In genomic region chr1:66503841-66504470, GRCh38 we compare ENCODE assay signal across 8 cellular contexts. TPM values are rescaled to one million over a fixed set of nuclear protein-coding genes. Genes with fewer than 3 reads are reported as not detected.
A peak's percentile ranks its signal among the peaks of the same experiment; 100 is the strongest.
DNase-seq lines count a peak whose midpoint lies in the region; ATAC-seq, FAIRE-seq and TF ChIP-seq lines count a peak whose summit lies in the region.

No MANE protein-coding gene starts in this region.

- no peaks in the 10 kb centered on the region for H3K4me1 Mint-ChIP-seq in CD4-positive, alpha-beta T cell (ENCODE audit: low read depth)
- peaks cover 2% of the 10 kb centered on the region for H3K4me1 Mint-ChIP-seq in activated CD4-positive, alpha-beta T cell treated with anti-CD3 and anti-CD28 coated beads, Interleukin-2, amount 10 ng/mL, durations not matched to agents 7 days and 5 days

- no peaks in the 10 kb centered on the region for H3K9me3 Mint-ChIP-seq in CD4-positive, alpha-beta T cell
- no peaks in the 10 kb centered on the region for H3K9me3 Mint-ChIP-seq in activated CD4-positive, alpha-beta T cell treated with anti-CD3 and anti-CD28 coated beads, Interleukin-2, amount 10 ng/mL, durations not matched to agents 7 days and 5 days

- TF ChIP-seq CTCF in CD4-positive, alpha-beta T cell (IDR thresholded peaks at IDR 0.05): peak; percentile 30
- peak; percentile 79 for TF ChIP-seq CTCF in foreskin keratinocyte (conservative IDR thresholded peaks at IDR 0.05)
- TF ChIP-seq CTCF in pancreas (IDR thresholded peaks at IDR 0.05): peak in 1 of 4 donors; percentile 17

- no peak overlapping the region for H3K4me3 Mint-ChIP-seq in CD4-positive, alpha-beta T cell
- no peak overlapping the region for H3K4me3 Mint-ChIP-seq in activated CD4-positive, alpha-beta T cell treated with anti-CD3 and anti-CD28 coated beads, Interleukin-2, amount 10 ng/mL, durations not matched to agents 7 days and 5 days

- no peak overlapping the region for H3K4me3 ChIP-seq in pancreas

- no peaks in the 10 kb centered on the region for H3K36me3 ChIP-seq in pancreas

- peak in 3 of 10 experiments; percentile 1 to 5 (median 2) for DNase-seq in CD4-positive, alpha-beta T cell
- DNase-seq in NCI-H2171 (lab: John Stamatoyannopoulos, UW) (peak; percentile 6), foreskin keratinocyte (peak in 1 of 2 donors; percentile 53), pancreas (peak in 1 of 6 donors; percentile 13), posterior vena cava (ENCODE audit: low spot score) (no peak)
- peak; percentile 38 for DNase-seq in activated CD4-positive, alpha-beta T cell treated with anti-CD3 and anti-CD28 coated beads, Interleukin-2, amount 10 ng/mL, durations not matched to agents 7 days and 5 days

- no peak overlapping the region for H3K27ac Mint-ChIP-seq in CD4-positive, alpha-beta T cell
- no peak overlapping the region for H3K27ac Mint-ChIP-seq in activated CD4-positive, alpha-beta T cell treated with anti-CD3 and anti-CD28 coated beads, Interleukin-2, amount 10 ng/mL, durations not matched to agents 7 days and 5 days

- H3K27me3 Mint-ChIP-seq in CD4-positive, alpha-beta T cell: peaks cover 35% of the 10 kb centered on the region
- peaks cover 31% of the 10 kb centered on the region for H3K27me3 Mint-ChIP-seq in activated CD4-positive, alpha-beta T cell treated with anti-CD3 and anti-CD28 coated beads, Interleukin-2, amount 10 ng/mL, durations not matched to agents 7 days and 5 days

- POLR2A ChIA-PET in CD4-positive, alpha-beta T cell (lab: Charles Lee): no interaction called here
- POLR2A ChIA-PET in activated CD4-positive, alpha-beta T cell treated with anti-CD3 and anti-CD28 coated beads, Interleukin-2, amount 10 ng/mL, durations not matched to agents 7 days and 5 days (lab: Charles Lee): no interaction called here

- CTCF ChIA-PET in CD4-positive, alpha-beta T cell (lab: Charles Lee): interaction anchor here (1.3 to 1.9 kb wide), 2 partner anchors 11 to 261 kb away, joined by 4 to 6 read pairs; no protein-coding TSS in a partner anchor
- CTCF ChIA-PET in activated CD4-positive, alpha-beta T cell treated with anti-CD3 and anti-CD28 coated beads, Interleukin-2, amount 10 ng/mL, durations not matched to agents 7 days and 5 days (lab: Charles Lee): interaction anchor here (0.9 to 1.2 kb wide), 3 partner anchors 8 to 35 kb away, joined by 3 to 4 read pairs (median 3); no protein-coding TSS in a partner anchor

- 38 to 44% methylated on average over 3 of the region's 3 CpGs for WGBS in pancreas, 2 donors

- no peaks in the 10 kb centered on the region for H3K36me3 Mint-ChIP-seq in CD4-positive, alpha-beta T cell (ENCODE audit: low read depth)
- H3K36me3 Mint-ChIP-seq in activated CD4-positive, alpha-beta T cell treated with anti-CD3 and anti-CD28 coated beads, Interleukin-2, amount 10 ng/mL, durations not matched to agents 7 days and 5 days (ENCODE audit: low read depth): no peaks in the 10 kb centered on the region

- no peaks in the 10 kb centered on the region for H3K4me1 ChIP-seq in foreskin keratinocyte
- H3K4me1 ChIP-seq in pancreas: no peaks in the 10 kb centered on the region

- intact Hi-C loops in CD4-positive, alpha-beta T cell (cut with DNase I, micrococcal nuclease): no loop called here
- intact Hi-C loops in pancreas (cut with DNase I): no loop called here
- intact Hi-C loops in posterior vena cava (cut with DNase I): loop anchor here in 1 of 2 donors (5.0 kb wide), 1 partner anchor 247 kb away; no protein-coding TSS in a partner anchor

- H3K9me3 ChIP-seq in CD4-positive, alpha-beta T cell (ENCODE audit: control insufficient read depth, low read length): no peaks in the 10 kb centered on the region
- no peaks in the 10 kb centered on the region for H3K9me3 ChIP-seq in pancreas

- no peak for ATAC-seq in CD4-positive, alpha-beta T cell (ENCODE audit: poor library complexity)
- ATAC-seq in GM18868 (IDR thresholded peaks at IDR 0.05; ENCODE audit: unreplicated experiment) (peak; percentile 96), HG03097 (IDR thresholded peaks at IDR 0.05; ENCODE audit: low FRiP score, unreplicated experiment) (peak; percentile 73), foreskin keratinocyte (peak; percentile 86), pancreas (peak in 3 of 4 donors; percentile 44 to 71 (median 55))

- peaks cover 15% of the 10 kb centered on the region for H3K27me3 ChIP-seq in CD4-positive, alpha-beta T cell (ENCODE audit: control insufficient read depth, insufficient read depth, low read length)
- H3K27me3 ChIP-seq in foreskin keratinocyte (peaks cover 27% of the 10 kb centered on the region), pancreas (no peaks in the 10 kb centered on the region)

- FAIRE-seq in pancreas (lab: Jason Lieb, UNC): peak; percentile 9

- no peak overlapping the region for H3K27ac ChIP-seq in CD4-positive, alpha-beta T cell (ENCODE audit: low read depth, low read length)
- H3K27ac ChIP-seq in foreskin keratinocyte: no peak overlapping the region
- no peak overlapping the region for H3K27ac ChIP-seq in pancreas

RNA-seq across cellular contexts. Expression of gene SGIP1, which starts 30.0 kb away (rescaled TPM):
- total RNA-seq in CD4-positive, alpha-beta T cell: under 1 TPM in 1 of 2 experiments, not detected in 1; 0.84 TPM
- not detected for total RNA-seq in activated CD4-positive, alpha-beta T cell treated with anti-CD3 and anti-CD28 coated beads, Interleukin-2, amount 10 ng/mL, durations not matched to agents 7 days and 5 days
- total RNA-seq in foreskin keratinocyte (0.11 TPM in 1 of 2 replicates, not detected in the other), pancreas (1 to 10 TPM in 3 of 6 donors, under 1 TPM in 3; 0.31 to 2.3 (median 1.1) TPM), posterior vena cava (10 to 100 TPM; 25.6 to 40.2 TPM)
- polyA plus RNA-seq in foreskin keratinocyte (0.23 TPM in 1 of 2 replicates, not detected in the other), pancreas (1 to 10 TPM in 1 of 2 donors, under 1 TPM in 1; 0.87 to 1.8 TPM)

Comparison
In these comparisons a context has a peak if more than half of its experiments do, and no peak if none do; other contexts are left out.
1. RNA of gene SGIP1, which starts 30.0 kb away (total RNA-seq): 25.6 to 40.2 TPM in posterior vena cava; 0.31 to 2.3 TPM in pancreas, 0.84 TPM in CD4-positive, alpha-beta T cell, 0.11 TPM in foreskin keratinocyte and not detected in activated CD4-positive, alpha-beta T cell treated with anti-CD3 and anti-CD28 coated beads, Interleukin-2, amount 10 ng/mL, durations not matched to agents 7 days and 5 days; every median in the first group is over 4 times any median in the second.